21 cellular contexts compared by ENCODE assay signal in the genomic region with DNA sequence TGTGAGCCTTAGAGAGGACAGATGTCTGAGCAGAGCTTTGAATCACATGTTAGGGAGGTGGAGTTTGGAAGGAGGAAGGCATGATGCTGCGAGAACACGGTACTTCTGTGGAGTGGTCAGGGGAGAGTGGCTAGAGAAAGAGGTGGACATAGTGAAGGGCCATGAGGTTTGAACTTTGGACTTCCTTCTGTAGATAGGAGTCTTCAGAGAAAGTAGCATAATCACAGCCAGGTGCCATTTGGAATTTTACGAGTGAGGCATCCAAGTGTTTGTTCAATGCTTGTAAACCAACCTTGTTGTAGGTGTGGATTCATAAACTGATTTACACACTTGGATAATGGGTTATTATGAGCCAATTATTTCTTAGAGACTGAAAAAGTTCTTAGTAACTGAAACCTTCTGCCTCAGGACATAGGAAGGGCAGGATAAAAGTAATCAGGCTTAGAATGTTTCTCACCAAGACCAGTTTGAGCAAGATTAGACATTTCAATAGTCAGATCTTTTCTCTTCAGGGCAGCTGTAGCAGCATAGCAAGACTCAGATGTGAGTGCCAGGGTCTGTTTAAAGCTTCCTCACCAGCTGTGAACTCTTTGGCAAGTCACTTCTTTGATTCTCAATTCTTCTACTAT.
A peak's percentile ranks its signal among the peaks of the same experiment; 100 is the strongest.
DNase-seq lines count a peak whose midpoint lies in the region; ATAC-seq and TF ChIP-seq lines count a peak whose summit lies in the region.
"Had no signal": no experiment of that assay in that cellular context is flagged by ENCODE, and none has a peak within 500 bp of the region (broad histone marks: within the 10 kb centered on the region; RNA-seq: fewer than 3 reads in every experiment).

No MANE protein-coding gene starts in this region.

- no peak for DNase-seq in CD4-positive, alpha-beta T cell
- peak; percentile 94 for DNase-seq in HT-29 (ENCODE audit: low spot score)
- no peak for DNase-seq in epithelial cell of prostate (ENCODE audit: low read depth, low spot score)
- no peak for DNase-seq in naive thymus-derived CD8-positive, alpha-beta T cell
- DNase-seq in NCI-H2171 treated with DMSO at 0.1 percent for 48 hours (lab: John Stamatoyannopoulos, UW): no peak
- no peak for DNase-seq in NCI-H1048 (lab: John Stamatoyannopoulos, UW)
- DNase-seq: activated CD4-positive, alpha-beta T cell treated with anti-CD3 and anti-CD28 coated beads for 36 hours; activated naive CD4-positive, alpha-beta T cell treated with Interleukin-2 at 50 U/mL for 16 hours; activated T-cell treated with anti-CD3 and anti-CD28 coated beads, Interleukin-2, amount 50 U/mL, for 4 hours; CD4-positive, alpha-beta memory T cell; DMS79 treated with DMSO at 0.1 percent for 48 hours; GM23248; KBM-7; NCI-H146; right lobe of liver; stimulated activated naive CD4-positive, alpha-beta T cell treated with Interleukin-2 at 50 U/mL for 16 hours; T-helper 2 cell had no signal

- H3K27ac ChIP-seq in CD4-positive, alpha-beta T cell (ENCODE audit: low read depth, low read length): no peak overlapping the region
- H3K27ac ChIP-seq in epithelial cell of prostate: peak overlapping the region; percentile 6
- H3K27ac ChIP-seq: cardiac muscle cell, GM23248, right lobe of liver, RWPE1, thoracic aorta had no signal

- CTCF ChIA-PET in CD4-positive, alpha-beta T cell (lab: Charles Lee): interaction anchor here (1.3 to 2.1 kb wide), 2 partner anchors 10 to 19 kb away, joined by 4 read pairs; no protein-coding TSS in a partner anchor

- H3K27me3 ChIP-seq in CD4-positive, alpha-beta T cell (ENCODE audit: control insufficient read depth, insufficient read depth, low read length): no peaks in the 10 kb centered on the region
- H3K27me3 ChIP-seq: cardiac muscle cell, right lobe of liver had no signal

- H3K36me3 Mint-ChIP-seq in CD4-positive, alpha-beta T cell (ENCODE audit: low read depth): no peaks in the 10 kb centered on the region
- H3K36me3 Mint-ChIP-seq in naive thymus-derived CD8-positive, alpha-beta T cell: no peaks in the 10 kb centered on the region
- no peaks in the 10 kb centered on the region for H3K36me3 Mint-ChIP-seq in activated T-helper 17 cell treated with anti-CD3 and anti-CD28 coated beads, Interleukin-2, amount 50 U/mL, for 72 hours (ENCODE audit: low read depth)

- no peaks in the 10 kb centered on the region for H3K27me3 Mint-ChIP-seq in CD4-positive, alpha-beta T cell
- no peaks in the 10 kb centered on the region for H3K27me3 Mint-ChIP-seq in naive thymus-derived CD8-positive, alpha-beta T cell
- no peaks in the 10 kb centered on the region for H3K27me3 Mint-ChIP-seq in activated T-helper 17 cell treated with anti-CD3 and anti-CD28 coated beads, Interleukin-2, amount 50 U/mL, for 72 hours
- H3K27me3 Mint-ChIP-seq: activated CD4-positive, alpha-beta T cell treated with anti-CD3 and anti-CD28 coated beads for 36 hours; CD4-positive, alpha-beta memory T cell had no signal

- TF ChIP-seq CTCF in CD4-positive, alpha-beta T cell (IDR thresholded peaks at IDR 0.05): no peak

- no peaks in the 10 kb centered on the region for H3K9me3 Mint-ChIP-seq in CD4-positive, alpha-beta T cell
- peaks cover 0 to 8% (median 0%) of the 10 kb centered on the region in 9 donors for H3K9me3 Mint-ChIP-seq in naive thymus-derived CD8-positive, alpha-beta T cell
- H3K9me3 Mint-ChIP-seq in activated T-helper 17 cell treated with anti-CD3 and anti-CD28 coated beads, Interleukin-2, amount 50 U/mL, for 72 hours: no peaks in the 10 kb centered on the region
- H3K9me3 Mint-ChIP-seq: activated T-cell treated with anti-CD3 and anti-CD28 coated beads, Interleukin-2, amount 50 U/mL, for 4 hours had no signal

- H3K4me1 Mint-ChIP-seq in CD4-positive, alpha-beta T cell (ENCODE audit: low read depth): peaks cover 34% of the 10 kb centered on the region
- H3K4me1 Mint-ChIP-seq in naive thymus-derived CD8-positive, alpha-beta T cell: peaks cover 24 to 40% (median 28%) of the 10 kb centered on the region in 4 donors
- H3K4me1 Mint-ChIP-seq in activated T-helper 17 cell treated with anti-CD3 and anti-CD28 coated beads, Interleukin-2, amount 50 U/mL, for 72 hours: peaks cover 4% of the 10 kb centered on the region

- intact Hi-C loops in CD4-positive, alpha-beta T cell (cut with DNase I, micrococcal nuclease): no loop called here

- POLR2A ChIA-PET in CD4-positive, alpha-beta T cell (lab: Charles Lee): no interaction called here
- POLR2A ChIA-PET in naive thymus-derived CD8-positive, alpha-beta T cell (lab: Charles Lee): interaction anchor here (1.9 kb wide), 1 partner anchor 334 kb away, joined by 6 read pairs; a partner anchor contains a TSS

- H3K9me3 ChIP-seq in CD4-positive, alpha-beta T cell (ENCODE audit: control insufficient read depth, low read length): peaks cover 6% of the 10 kb centered on the region
- H3K9me3 ChIP-seq: right lobe of liver, thoracic aorta had no signal

- peak overlapping the region; percentile 13 for H3K27ac Mint-ChIP-seq in CD4-positive, alpha-beta T cell
- peak overlapping the region in 9 of 10 donors; percentile 0 to 64 (median 52) for H3K27ac Mint-ChIP-seq in naive thymus-derived CD8-positive, alpha-beta T cell
- no peak overlapping the region for H3K27ac Mint-ChIP-seq in activated T-helper 17 cell treated with anti-CD3 and anti-CD28 coated beads, Interleukin-2, amount 50 U/mL, for 72 hours
- H3K27ac Mint-ChIP-seq: activated CD4-positive, alpha-beta T cell treated with anti-CD3 and anti-CD28 coated beads for 36 hours had no signal

- no peak for ATAC-seq in CD4-positive, alpha-beta T cell (ENCODE audit: poor library complexity)
- no peak for ATAC-seq in naive thymus-derived CD8-positive, alpha-beta T cell
- ATAC-seq in activated T-helper 17 cell treated with anti-CD3 and anti-CD28 coated beads, Interleukin-2, amount 50 U/mL, for 72 hours (replicated peaks): no peak
- ATAC-seq: activated CD4-positive, alpha-beta T cell treated with anti-CD3 and anti-CD28 coated beads for 36 hours; activated T-cell treated with anti-CD3 and anti-CD28 coated beads, Interleukin-2, amount 50 U/mL, for 4 hours; right lobe of liver had no signal

- H3K4me3 Mint-ChIP-seq in CD4-positive, alpha-beta T cell: no peak overlapping the region
- H3K4me3 Mint-ChIP-seq in naive thymus-derived CD8-positive, alpha-beta T cell: no peak overlapping the region
- H3K4me3 Mint-ChIP-seq in activated T-helper 17 cell treated with anti-CD3 and anti-CD28 coated beads, Interleukin-2, amount 50 U/mL, for 72 hours: no peak overlapping the region
- H3K4me3 Mint-ChIP-seq: activated CD4-positive, alpha-beta T cell treated with anti-CD3 and anti-CD28 coated beads for 36 hours; activated T-cell treated with anti-CD3 and anti-CD28 coated beads, Interleukin-2, amount 50 U/mL, for 4 hours; CD4-positive, alpha-beta memory T cell had no signal
